Comparison of ENCODE assay signal across 22 cellular contexts in genomic region chr9:98953877-98954610, GRCh38. TPM values are rescaled to one million over a fixed set of nuclear protein-coding genes. Genes with fewer than 3 reads are reported as not detected.
DNase-seq lines count a peak whose midpoint lies in the region; ATAC-seq and TF ChIP-seq lines count a peak whose summit lies in the region.
"Had no signal": no experiment of that assay in that cellular context is flagged by ENCODE, and none has a peak within 500 bp of the region (broad histone marks: within the 10 kb centered on the region; RNA-seq: fewer than 3 reads in every experiment).

No MANE protein-coding gene starts in this region.

- H3K9me3 ChIP-seq in stomach = peaks cover 0 to 7% (median 0%) of the 10 kb centered on the region in 4 donors
- H3K9me3 ChIP-seq in HAP-1 = no peaks in the 10 kb centered on the region

- no peak for DNase-seq in left ventricle myocardium superior
- no peak for DNase-seq in left cardiac atrium
- DNase-seq in mesenteric fat pad (ENCODE audit: low spot score) = peak; percentile 24
- DNase-seq in stomach = no peak
- DNase-seq in activated CD4-positive, alpha-beta T cell treated with anti-CD3 and anti-CD28 coated beads, Interleukin-2, amount 50 U/mL, for 48 hours = no peak
- no peak for DNase-seq in HAP-1 (ENCODE audit: low spot score in 2 of 2)
- DNase-seq: AML-193; C1 segment of cervical spinal cord; CD8-positive, alpha-beta T cell; DND-41; NCI-H1092 treated with DMSO at 0.1 percent for 48 hours; NCI-H1436 treated with DMSO at 0.1 percent for 48 hours; NCI-H2029; NCI-H2227 treated with DMSO at 0.1 percent for 48 hours; NCI-H510A; NCI-H748 treated with DMSO at 0.1 percent for 48 hours; SIG-M5 had no signal

- H3K36me3 ChIP-seq in stomach = no peaks in the 10 kb centered on the region
- H3K36me3 ChIP-seq in HAP-1 (replicated peaks) = no peaks in the 10 kb centered on the region

- intact Hi-C loops in left ventricle myocardium superior (cut with micrococcal nuclease) = no loop called here
- intact Hi-C loops in left cardiac atrium (cut with DNase I) = no loop called here
- intact Hi-C loops in stomach (cut with DNase I; ENCODE audit: low total_unique reads) = no loop called here

- ATAC-seq in left ventricle myocardium superior (peak; percentile 20), left cardiac atrium (no peak), GM21723 (IDR thresholded peaks at IDR 0.05; ENCODE audit: unreplicated experiment) (no peak)
- ATAC-seq: CD8-positive, alpha-beta T cell; GM23338; HCT116; Panc1 had no signal

- H3K4me3 ChIP-seq in stomach (no peak overlapping the region), HAP-1 (no peak overlapping the region)
- H3K4me3 ChIP-seq: GM23338 had no signal

- in situ Hi-C loops in HAP-1 (cut with MboI; ENCODE audit: low sequenced_read_pairs) = no loop called here

- H3K27me3 ChIP-seq in stomach (no peaks in the 10 kb centered on the region), HAP-1 (ENCODE audit: low read depth) (no peaks in the 10 kb centered on the region)

- peaks cover 0 to 14% (median 6%) of the 10 kb centered on the region in 4 donors for H3K4me1 ChIP-seq in stomach
- no peaks in the 10 kb centered on the region for H3K4me1 ChIP-seq in HAP-1

- peak overlapping the region in 4 of 5 donors; percentile 39 to 85 (median 45) for H3K27ac ChIP-seq in stomach
- H3K27ac ChIP-seq: KMS-11 had no signal

- WGBS in stomach, 5 donors = 76 to 86% (median 83%) methylated on average over 4 of the region's 4 CpGs

- no peak for TF ChIP-seq EP300 in stomach (IDR thresholded peaks at IDR 0.05)

- TF ChIP-seq POLR2A in stomach (IDR thresholded peaks at IDR 0.05) = no peak

- TF ChIP-seq CTCF in stomach (IDR thresholded peaks at IDR 0.05) = no peak

RNA-seq across cellular contexts. Expression of gene COL15A1, which starts 10.3 kb away (rescaled TPM):
- 47.2 TPM for total RNA-seq in left ventricle myocardium superior
- 10 to 100 TPM; 73.3 to 75.0 TPM for total RNA-seq in left cardiac atrium
- total RNA-seq in mesenteric fat pad = 73.3 TPM
- total RNA-seq in stomach = 100 to 1,000 TPM in 2 of 5 donors, 10 to 100 TPM in 3; 26.3 to 173 (median 32.2) TPM
- polyA plus RNA-seq in stomach = 10 to 100 TPM; 10.7 to 13.3 (median 12.0) TPM
- total RNA-seq: CD8-positive, alpha-beta T cell had no signal
